ENCODE assay signal across 12 cellular contexts in the genomic region with DNA sequence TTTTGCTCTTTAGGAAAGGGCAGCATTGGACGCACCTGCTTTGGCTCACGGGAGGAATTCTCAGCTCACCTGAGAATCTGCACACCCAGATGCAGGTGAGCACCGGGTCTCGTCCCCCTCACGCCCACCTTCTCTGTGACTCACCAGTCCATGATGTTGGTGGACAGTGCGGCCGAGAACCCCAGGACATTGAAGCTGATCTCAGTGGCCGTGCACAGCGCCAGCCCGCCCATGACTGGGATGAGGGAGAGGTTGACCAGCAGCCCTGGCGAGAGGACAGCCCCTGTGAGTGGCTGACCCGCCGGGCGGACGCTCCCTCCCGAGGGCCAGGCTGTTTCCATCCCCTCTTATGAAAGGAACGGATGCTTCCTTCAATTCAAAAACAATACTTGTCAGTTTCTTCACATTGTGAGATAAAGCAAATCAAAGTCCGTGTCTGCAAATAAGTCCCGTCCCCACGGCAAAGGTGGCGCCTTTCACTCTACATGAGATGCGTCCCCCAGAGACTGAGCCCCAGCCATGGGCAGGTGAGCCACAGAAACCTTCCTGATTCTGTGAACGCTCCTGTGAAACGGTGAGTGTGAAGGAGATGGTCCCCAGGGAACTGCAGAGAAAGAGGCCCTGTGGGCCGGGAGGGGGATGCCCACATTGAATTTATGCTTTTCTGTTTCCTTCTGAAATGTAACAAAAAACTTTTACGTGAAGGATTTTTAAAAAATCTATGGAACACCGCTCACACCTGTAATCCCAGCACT.
"Had no signal": no experiment of that assay in that cellular context is flagged by ENCODE, and none has a peak within 500 bp of the region (broad histone marks: within the 10 kb centered on the region; RNA-seq: fewer than 3 reads in every experiment).

No MANE protein-coding gene starts in this region.

- ATAC-seq: activated T-cell treated with anti-CD3 and anti-CD28 coated beads, Interleukin-2, amount 50 U/mL, for 72 hours had no signal

- H3K9me3 Mint-ChIP-seq: activated T-cell treated with anti-CD3 and anti-CD28 coated beads, Interleukin-2, amount 50 U/mL, for 72 hours; mesothelial cell of epicardium had no signal

- H3K27ac ChIP-seq: cardiac muscle cell, esophagus squamous epithelium, testis had no signal

- H3K27ac Mint-ChIP-seq: activated T-cell treated with anti-CD3 and anti-CD28 coated beads, Interleukin-2, amount 50 U/mL, for 72 hours; mesothelial cell of epicardium had no signal

- H3K4me3 Mint-ChIP-seq: activated T-cell treated with anti-CD3 and anti-CD28 coated beads, Interleukin-2, amount 50 U/mL, for 72 hours; mesothelial cell of epicardium had no signal

- FAIRE-seq: colon, islet of Langerhans had no signal

- H3K27me3 ChIP-seq: cardiac muscle cell, esophagus squamous epithelium, heart left ventricle, testis had no signal

- H3K9me3 ChIP-seq: esophagus squamous epithelium, heart left ventricle, testis had no signal

- DNase-seq: activated gamma-delta T cell treated with Interleukin-2 at 50 U/mL for 16 hours; activated T-cell treated with anti-CD3 and anti-CD28 coated beads, Interleukin-2, amount 50 U/mL, for 72 hours; esophagus squamous epithelium; foreskin fibroblast; heart left ventricle; stimulated activated CD4-positive, alpha-beta T cell treated with anti-CD3 and anti-CD28 coated beads, Interleukin-2, amount 100 ng/mL, for 48 hours; stimulated activated naive CD4-positive, alpha-beta T cell treated with Interleukin-2 at 50 U/mL for 16 hours; testis had no signal

- H3K4me1 Mint-ChIP-seq: mesothelial cell of epicardium had no signal

- H3K4me3 ChIP-seq: cardiac muscle cell, esophagus squamous epithelium, heart left ventricle, testis had no signal

- H3K4me1 ChIP-seq: esophagus squamous epithelium, testis had no signal
